In the genomic region with DNA sequence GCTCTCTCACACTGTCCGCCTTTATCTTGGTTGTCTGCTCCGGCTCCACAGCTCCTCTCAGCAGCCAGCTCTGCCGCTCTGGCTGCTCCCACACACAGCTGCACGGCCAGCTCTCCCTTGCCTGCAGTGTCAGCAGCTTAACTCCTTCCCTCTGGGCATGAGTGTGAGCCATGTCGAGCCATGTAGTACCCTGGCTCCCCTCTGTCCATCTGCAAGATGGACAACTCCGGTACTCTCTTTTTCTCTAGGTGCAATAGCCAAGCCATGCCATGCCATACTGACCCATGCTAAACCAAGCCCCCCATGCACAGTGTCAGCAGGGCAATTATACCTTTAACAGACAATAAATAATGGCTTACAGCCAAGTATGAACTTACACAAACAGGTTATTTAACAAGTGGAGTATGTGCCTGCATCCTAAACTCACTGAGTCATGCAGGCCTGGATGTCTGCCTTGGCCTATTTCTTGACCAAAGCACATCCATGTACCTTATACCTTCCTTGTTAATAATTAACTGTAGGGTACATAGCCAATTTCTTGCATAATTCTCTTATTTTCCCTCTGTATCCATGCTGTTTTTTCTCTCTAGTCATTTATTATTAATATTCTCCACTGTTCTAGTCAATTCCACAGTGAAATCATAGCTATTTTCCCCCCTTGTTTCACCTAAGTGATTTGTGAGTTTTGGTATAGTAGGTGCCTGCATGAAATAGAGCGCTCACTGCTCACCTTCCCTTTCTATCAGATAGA, we compare ENCODE assay signal across 1 cellular context.
TF ChIP-seq lines count a peak whose summit lies in the region.

No MANE protein-coding gene starts in this region.

TF ChIP-seq in HepG2, 621 proteins besides CTCF, POLR2A, EP300 and RAD21 (continued from another document and continues in another):
- no peak for TF ChIP-seq ZFP36 (IDR thresholded peaks at IDR 0.05; ENCODE audit: borderline replicate concordance, low read depth, low read length, partially characterized antibody)
- TF ChIP-seq ZZZ3 (CRISPR knock-in tag; IDR thresholded peaks at IDR 0.05; ENCODE audit: borderline replicate concordance) = no peak
- TF ChIP-seq ZNF775 (CRISPR knock-in tag; IDR thresholded peaks at IDR 0.05; ENCODE audit: borderline replicate concordance) = no peak
- TF ChIP-seq, protein P1, sequence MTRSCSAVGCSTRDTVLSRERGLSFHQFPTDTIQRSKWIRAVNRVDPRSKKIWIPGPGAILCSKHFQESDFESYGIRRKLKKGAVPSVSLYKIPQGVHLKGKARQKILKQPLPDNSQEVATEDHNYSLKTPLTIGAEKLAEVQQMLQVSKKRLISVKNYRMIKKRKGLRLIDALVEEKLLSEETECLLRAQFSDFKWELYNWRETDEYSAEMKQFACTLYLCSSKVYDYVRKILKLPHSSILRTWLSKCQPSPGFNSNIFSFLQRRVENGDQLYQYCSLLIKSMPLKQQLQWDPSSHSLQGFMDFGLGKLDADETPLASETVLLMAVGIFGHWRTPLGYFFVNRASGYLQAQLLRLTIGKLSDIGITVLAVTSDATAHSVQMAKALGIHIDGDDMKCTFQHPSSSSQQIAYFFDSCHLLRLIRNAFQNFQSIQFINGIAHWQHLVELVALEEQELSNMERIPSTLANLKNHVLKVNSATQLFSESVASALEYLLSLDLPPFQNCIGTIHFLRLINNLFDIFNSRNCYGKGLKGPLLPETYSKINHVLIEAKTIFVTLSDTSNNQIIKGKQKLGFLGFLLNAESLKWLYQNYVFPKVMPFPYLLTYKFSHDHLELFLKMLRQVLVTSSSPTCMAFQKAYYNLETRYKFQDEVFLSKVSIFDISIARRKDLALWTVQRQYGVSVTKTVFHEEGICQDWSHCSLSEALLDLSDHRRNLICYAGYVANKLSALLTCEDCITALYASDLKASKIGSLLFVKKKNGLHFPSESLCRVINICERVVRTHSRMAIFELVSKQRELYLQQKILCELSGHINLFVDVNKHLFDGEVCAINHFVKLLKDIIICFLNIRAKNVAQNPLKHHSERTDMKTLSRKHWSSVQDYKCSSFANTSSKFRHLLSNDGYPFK (CRISPR knock-in tag; IDR thresholded peaks at IDR 0.05; ENCODE audit: borderline replicate concordance) = no peak
- TF ChIP-seq, protein P2, sequence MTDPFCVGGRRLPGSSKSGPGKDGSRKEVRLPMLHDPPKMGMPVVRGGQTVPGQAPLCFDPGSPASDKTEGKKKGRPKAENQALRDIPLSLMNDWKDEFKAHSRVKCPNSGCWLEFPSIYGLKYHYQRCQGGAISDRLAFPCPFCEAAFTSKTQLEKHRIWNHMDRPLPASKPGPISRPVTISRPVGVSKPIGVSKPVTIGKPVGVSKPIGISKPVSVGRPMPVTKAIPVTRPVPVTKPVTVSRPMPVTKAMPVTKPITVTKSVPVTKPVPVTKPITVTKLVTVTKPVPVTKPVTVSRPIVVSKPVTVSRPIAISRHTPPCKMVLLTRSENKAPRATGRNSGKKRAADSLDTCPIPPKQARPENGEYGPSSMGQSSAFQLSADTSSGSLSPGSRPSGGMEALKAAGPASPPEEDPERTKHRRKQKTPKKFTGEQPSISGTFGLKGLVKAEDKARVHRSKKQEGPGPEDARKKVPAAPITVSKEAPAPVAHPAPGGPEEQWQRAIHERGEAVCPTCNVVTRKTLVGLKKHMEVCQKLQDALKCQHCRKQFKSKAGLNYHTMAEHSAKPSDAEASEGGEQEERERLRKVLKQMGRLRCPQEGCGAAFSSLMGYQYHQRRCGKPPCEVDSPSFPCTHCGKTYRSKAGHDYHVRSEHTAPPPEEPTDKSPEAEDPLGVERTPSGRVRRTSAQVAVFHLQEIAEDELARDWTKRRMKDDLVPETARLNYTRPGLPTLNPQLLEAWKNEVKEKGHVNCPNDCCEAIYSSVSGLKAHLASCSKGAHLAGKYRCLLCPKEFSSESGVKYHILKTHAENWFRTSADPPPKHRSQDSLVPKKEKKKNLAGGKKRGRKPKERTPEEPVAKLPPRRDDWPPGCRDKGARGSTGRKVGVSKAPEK (CRISPR knock-in tag; IDR thresholded peaks at IDR 0.05; ENCODE audit: borderline replicate concordance) = peak; percentile 68; the same call in 1 of the 2 replicates
- no peak for TF ChIP-seq ZNF160 (CRISPR knock-in tag; IDR thresholded peaks at IDR 0.05)
- TF ChIP-seq ZNF510 (CRISPR knock-in tag; IDR thresholded peaks at IDR 0.05; ENCODE audit: low read depth) = no peak
- TF ChIP-seq TBP (CRISPR knock-in tag; IDR thresholded peaks at IDR 0.05) = no peak
- TF ChIP-seq ZNF629 (CRISPR knock-in tag; conservative IDR thresholded peaks at IDR 0.05) = no peak
- TF ChIP-seq MEIS2 (CRISPR knock-in tag; IDR thresholded peaks at IDR 0.05) = no peak
- no peak for TF ChIP-seq SYNCRIP (IDR thresholded peaks at IDR 0.05; ENCODE audit: insufficient read depth, low read depth, low read length)
- TF ChIP-seq, protein P3, sequence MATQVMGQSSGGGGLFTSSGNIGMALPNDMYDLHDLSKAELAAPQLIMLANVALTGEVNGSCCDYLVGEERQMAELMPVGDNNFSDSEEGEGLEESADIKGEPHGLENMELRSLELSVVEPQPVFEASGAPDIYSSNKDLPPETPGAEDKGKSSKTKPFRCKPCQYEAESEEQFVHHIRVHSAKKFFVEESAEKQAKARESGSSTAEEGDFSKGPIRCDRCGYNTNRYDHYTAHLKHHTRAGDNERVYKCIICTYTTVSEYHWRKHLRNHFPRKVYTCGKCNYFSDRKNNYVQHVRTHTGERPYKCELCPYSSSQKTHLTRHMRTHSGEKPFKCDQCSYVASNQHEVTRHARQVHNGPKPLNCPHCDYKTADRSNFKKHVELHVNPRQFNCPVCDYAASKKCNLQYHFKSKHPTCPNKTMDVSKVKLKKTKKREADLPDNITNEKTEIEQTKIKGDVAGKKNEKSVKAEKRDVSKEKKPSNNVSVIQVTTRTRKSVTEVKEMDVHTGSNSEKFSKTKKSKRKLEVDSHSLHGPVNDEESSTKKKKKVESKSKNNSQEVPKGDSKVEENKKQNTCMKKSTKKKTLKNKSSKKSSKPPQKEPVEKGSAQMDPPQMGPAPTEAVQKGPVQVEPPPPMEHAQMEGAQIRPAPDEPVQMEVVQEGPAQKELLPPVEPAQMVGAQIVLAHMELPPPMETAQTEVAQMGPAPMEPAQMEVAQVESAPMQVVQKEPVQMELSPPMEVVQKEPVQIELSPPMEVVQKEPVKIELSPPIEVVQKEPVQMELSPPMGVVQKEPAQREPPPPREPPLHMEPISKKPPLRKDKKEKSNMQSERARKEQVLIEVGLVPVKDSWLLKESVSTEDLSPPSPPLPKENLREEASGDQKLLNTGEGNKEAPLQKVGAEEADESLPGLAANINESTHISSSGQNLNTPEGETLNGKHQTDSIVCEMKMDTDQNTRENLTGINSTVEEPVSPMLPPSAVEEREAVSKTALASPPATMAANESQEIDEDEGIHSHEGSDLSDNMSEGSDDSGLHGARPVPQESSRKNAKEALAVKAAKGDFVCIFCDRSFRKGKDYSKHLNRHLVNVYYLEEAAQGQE (IDR thresholded peaks at IDR 0.05; ENCODE audit: borderline replicate concordance in 1 of 2, low read depth in 1 of 2, low read length in 2 of 2) = no peak
- TF ChIP-seq RAD51 (IDR thresholded peaks at IDR 0.05; ENCODE audit: borderline replicate concordance) = no peak
- TF ChIP-seq POLR2G (IDR thresholded peaks at IDR 0.05; ENCODE audit: low read depth, low read length) = no peak
- TF ChIP-seq SOX13 (IDR thresholded peaks at IDR 0.05) = no peak
- TF ChIP-seq SOX13 (CRISPR knock-in tag; conservative IDR thresholded peaks at IDR 0.05 in 1 of 2, IDR thresholded peaks at IDR 0.05 in 1 of 2) = peak in 1 of 2 experiments; percentile 84; a peak in 2 of 4 replicates
- TF ChIP-seq ZNF75D (CRISPR knock-in tag; IDR thresholded peaks at IDR 0.05; ENCODE audit: borderline replicate concordance) = no peak
- TF ChIP-seq, protein P4, sequence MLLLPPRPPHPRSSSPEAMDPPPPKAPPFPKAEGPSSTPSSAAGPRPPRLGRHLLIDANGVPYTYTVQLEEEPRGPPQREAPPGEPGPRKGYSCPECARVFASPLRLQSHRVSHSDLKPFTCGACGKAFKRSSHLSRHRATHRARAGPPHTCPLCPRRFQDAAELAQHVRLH (CRISPR knock-in tag; IDR thresholded peaks at IDR 0.05; ENCODE audit: borderline replicate concordance, low read depth) = peak; percentile 73; the same call in 1 of the 2 replicates
- TF ChIP-seq, protein P5, sequence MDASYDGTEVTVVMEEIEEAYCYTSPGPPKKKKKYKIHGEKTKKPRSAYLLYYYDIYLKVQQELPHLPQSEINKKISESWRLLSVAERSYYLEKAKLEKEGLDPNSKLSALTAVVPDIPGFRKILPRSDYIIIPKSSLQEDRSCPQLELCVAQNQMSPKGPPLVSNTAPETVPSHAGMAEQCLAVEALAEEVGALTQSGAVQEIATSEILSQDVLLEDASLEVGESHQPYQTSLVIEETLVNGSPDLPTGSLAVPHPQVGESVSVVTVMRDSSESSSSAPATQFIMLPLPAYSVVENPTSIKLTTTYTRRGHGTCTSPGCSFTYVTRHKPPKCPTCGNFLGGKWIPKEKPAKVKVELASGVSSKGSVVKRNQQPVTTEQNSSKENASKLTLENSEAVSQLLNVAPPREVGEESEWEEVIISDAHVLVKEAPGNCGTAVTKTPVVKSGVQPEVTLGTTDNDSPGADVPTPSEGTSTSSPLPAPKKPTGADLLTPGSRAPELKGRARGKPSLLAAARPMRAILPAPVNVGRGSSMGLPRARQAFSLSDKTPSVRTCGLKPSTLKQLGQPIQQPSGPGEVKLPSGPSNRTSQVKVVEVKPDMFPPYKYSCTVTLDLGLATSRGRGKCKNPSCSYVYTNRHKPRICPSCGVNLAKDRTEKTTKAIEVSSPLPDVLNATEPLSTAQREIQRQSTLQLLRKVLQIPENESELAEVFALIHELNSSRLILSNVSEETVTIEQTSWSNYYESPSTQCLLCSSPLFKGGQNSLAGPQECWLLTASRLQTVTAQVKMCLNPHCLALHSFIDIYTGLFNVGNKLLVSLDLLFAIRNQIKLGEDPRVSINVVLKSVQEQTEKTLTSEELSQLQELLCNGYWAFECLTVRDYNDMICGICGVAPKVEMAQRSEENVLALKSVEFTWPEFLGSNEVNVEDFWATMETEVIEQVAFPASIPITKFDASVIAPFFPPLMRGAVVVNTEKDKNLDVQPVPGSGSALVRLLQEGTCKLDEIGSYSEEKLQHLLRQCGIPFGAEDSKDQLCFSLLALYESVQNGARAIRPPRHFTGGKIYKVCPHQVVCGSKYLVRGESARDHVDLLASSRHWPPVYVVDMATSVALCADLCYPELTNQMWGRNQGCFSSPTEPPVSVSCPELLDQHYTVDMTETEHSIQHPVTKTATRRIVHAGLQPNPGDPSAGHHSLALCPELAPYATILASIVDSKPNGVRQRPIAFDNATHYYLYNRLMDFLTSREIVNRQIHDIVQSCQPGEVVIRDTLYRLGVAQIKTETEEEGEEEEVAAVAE (CRISPR knock-in tag; IDR thresholded peaks at IDR 0.05; ENCODE audit: borderline replicate concordance) = no peak
- no peak for TF ChIP-seq EEA1 (CRISPR knock-in tag; IDR thresholded peaks at IDR 0.05; ENCODE audit: borderline replicate concordance)
- no peak for TF ChIP-seq ZNF572 (CRISPR knock-in tag; IDR thresholded peaks at IDR 0.05)
- peak; percentile 80 for TF ChIP-seq ASH2L (IDR thresholded peaks at IDR 0.05; ENCODE audit: insufficient read length, low read depth, low read length)
- TF ChIP-seq, protein P6, sequence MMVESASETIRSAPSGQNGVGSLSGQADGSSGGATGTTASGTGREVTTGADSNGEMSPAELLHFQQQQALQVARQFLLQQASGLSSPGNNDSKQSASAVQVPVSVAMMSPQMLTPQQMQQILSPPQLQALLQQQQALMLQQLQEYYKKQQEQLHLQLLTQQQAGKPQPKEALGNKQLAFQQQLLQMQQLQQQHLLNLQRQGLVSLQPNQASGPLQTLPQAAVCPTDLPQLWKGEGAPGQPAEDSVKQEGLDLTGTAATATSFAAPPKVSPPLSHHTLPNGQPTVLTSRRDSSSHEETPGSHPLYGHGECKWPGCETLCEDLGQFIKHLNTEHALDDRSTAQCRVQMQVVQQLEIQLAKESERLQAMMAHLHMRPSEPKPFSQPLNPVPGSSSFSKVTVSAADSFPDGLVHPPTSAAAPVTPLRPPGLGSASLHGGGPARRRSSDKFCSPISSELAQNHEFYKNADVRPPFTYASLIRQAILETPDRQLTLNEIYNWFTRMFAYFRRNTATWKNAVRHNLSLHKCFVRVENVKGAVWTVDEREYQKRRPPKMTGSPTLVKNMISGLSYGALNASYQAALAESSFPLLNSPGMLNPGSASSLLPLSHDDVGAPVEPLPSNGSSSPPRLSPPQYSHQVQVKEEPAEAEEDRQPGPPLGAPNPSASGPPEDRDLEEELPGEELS (CRISPR knock-in tag; IDR thresholded peaks at IDR 0.05) = peak; percentile 83
- TF ChIP-seq, protein P7, sequence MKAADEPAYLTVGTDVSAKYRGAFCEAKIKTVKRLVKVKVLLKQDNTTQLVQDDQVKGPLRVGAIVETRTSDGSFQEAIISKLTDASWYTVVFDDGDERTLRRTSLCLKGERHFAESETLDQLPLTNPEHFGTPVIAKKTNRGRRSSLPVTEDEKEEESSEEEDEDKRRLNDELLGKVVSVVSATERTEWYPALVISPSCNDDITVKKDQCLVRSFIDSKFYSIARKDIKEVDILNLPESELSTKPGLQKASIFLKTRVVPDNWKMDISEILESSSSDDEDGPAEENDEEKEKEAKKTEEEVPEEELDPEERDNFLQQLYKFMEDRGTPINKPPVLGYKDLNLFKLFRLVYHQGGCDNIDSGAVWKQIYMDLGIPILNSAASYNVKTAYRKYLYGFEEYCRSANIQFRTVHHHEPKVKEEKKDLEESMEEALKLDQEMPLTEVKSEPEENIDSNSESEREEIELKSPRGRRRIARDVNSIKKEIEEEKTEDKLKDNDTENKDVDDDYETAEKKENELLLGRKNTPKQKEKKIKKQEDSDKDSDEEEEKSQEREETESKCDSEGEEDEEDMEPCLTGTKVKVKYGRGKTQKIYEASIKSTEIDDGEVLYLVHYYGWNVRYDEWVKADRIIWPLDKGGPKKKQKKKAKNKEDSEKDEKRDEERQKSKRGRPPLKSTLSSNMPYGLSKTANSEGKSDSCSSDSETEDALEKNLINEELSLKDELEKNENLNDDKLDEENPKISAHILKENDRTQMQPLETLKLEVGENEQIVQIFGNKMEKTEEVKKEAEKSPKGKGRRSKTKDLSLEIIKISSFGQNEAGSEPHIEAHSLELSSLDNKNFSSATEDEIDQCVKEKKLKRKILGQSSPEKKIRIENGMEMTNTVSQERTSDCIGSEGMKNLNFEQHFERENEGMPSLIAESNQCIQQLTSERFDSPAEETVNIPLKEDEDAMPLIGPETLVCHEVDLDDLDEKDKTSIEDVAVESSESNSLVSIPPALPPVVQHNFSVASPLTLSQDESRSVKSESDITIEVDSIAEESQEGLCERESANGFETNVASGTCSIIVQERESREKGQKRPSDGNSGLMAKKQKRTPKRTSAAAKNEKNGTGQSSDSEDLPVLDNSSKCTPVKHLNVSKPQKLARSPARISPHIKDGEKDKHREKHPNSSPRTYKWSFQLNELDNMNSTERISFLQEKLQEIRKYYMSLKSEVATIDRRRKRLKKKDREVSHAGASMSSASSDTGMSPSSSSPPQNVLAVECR (CRISPR knock-in tag; IDR thresholded peaks at IDR 0.05; ENCODE audit: borderline replicate concordance) = peak; percentile 10; the same call in 1 of the 2 replicates
- TF ChIP-seq NFE2L2 (IDR thresholded peaks at IDR 0.05; ENCODE audit: low read length) = peak; percentile 80
- TF ChIP-seq, protein P8, sequence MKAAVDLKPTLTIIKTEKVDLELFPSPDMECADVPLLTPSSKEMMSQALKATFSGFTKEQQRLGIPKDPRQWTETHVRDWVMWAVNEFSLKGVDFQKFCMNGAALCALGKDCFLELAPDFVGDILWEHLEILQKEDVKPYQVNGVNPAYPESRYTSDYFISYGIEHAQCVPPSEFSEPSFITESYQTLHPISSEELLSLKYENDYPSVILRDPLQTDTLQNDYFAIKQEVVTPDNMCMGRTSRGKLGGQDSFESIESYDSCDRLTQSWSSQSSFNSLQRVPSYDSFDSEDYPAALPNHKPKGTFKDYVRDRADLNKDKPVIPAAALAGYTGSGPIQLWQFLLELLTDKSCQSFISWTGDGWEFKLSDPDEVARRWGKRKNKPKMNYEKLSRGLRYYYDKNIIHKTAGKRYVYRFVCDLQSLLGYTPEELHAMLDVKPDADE (CRISPR knock-in tag; IDR thresholded peaks at IDR 0.05) = no peak
- peak; percentile 49; the same call in 1 of the 2 replicates for TF ChIP-seq MEIS1 (CRISPR knock-in tag; IDR thresholded peaks at IDR 0.05; ENCODE audit: borderline replicate concordance)
- no peak for TF ChIP-seq ZNF598 (CRISPR knock-in tag; IDR thresholded peaks at IDR 0.05; ENCODE audit: borderline replicate concordance)
